Comparison of ENCODE assay signal across 1 cellular context in genomic region chr5:150184990-150185952, GRCh38.
TF ChIP-seq lines count a peak whose summit lies in the region.

No MANE protein-coding gene starts in this region.

TF ChIP-seq in K562, 482 proteins besides CTCF, POLR2A, EP300 and RAD21:
- TF ChIP-seq ZFP36 (IDR thresholded peaks at IDR 0.05; ENCODE audit: low read depth, low read length, partially characterized antibody): peak; percentile 76
- no peak for TF ChIP-seq ARID2 (IDR thresholded peaks at IDR 0.05)
- TF ChIP-seq, protein P1, sequence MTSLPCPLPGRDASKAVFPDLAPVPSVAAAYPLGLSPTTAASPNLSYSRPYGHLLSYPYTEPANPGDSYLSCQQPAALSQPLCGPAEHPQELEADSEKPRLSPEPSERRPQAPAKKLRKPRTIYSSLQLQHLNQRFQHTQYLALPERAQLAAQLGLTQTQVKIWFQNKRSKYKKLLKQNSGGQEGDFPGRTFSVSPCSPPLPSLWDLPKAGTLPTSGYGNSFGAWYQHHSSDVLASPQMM (CRISPR knock-in tag; IDR thresholded peaks at IDR 0.05): no peak
